8 cellular contexts compared by ENCODE assay signal in the genomic region with DNA sequence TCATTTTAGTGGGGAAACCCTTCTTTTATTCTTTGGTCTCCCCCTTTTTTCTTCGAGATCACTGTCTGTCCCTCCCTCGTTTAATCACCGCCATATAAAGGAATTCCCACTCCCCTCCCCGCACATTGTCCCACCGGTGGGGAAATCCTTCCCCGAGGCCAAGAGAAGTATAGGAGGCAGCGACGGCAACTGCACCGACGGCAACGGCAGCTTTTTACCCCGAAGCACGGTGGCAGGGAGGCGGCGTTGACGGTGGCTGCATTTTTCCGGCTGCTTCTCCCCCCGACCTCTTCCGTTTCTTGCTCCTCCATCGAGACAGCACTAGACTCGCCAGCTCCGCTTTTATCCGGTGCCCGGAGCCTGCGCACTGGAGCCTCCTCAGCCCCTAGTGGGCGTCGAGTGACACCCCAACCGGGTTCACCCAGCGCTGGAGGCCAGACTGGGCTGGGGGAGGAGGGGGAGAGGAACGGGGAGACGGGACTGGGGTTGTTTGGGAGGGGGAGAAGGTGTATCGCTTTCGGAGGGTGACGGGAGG. TPM values are rescaled to one million over a fixed set of nuclear protein-coding genes. Genes with fewer than 3 reads are reported as not detected.
DNase-seq lines count a peak whose midpoint lies in the region; FAIRE-seq and TF ChIP-seq lines count a peak whose summit lies in the region.

No MANE protein-coding gene starts in this region.

- H3K4me1 ChIP-seq in Caco-2 (peaks cover 38% of the 10 kb centered on the region), mononuclear cell (ENCODE audit: insufficient read depth, low read length) (peaks cover 39% of the 10 kb centered on the region)

- H3K4me1 Mint-ChIP-seq in Caco-2 (ENCODE audit: low read depth, unreplicated experiment), result peaks cover 21% of the 10 kb centered on the region

- peak overlapping the region; percentile 100 for H3K27ac Mint-ChIP-seq in Caco-2 (ENCODE audit: unreplicated experiment)

- peak overlapping the region; percentile 88 for H3K4me3 Mint-ChIP-seq in Caco-2 (ENCODE audit: unreplicated experiment)

- DNase-seq in Caco-2 (peak; percentile 96), GM20000 (ENCODE audit: low spot score) (peak; percentile 87), HTR-8/SVneo (ENCODE audit: insufficient read length, low spot score) (peak; percentile 77), NOMO-1 treated with dmso at 0.1 percent for 144 hours (lab: John Stamatoyannopoulos, UW; ENCODE audit: unreplicated experiment) (peak; percentile 19), activated T-cell treated with anti-CD3 and anti-CD28 coated beads for 1 hour (ENCODE audit: low read depth) (peak; percentile 95), epidermal melanocyte (ENCODE audit: insufficient read length, low spot score) (peak; percentile 88)
- peak; percentile 83 to 86 for DNase-seq in stimulated activated CD8-positive, alpha-beta memory T cell treated with anti-CD3 and anti-CD28 coated beads, Interleukin-2, amount 100 ng/mL, for 48 hours (ENCODE audit: low read depth in 2 of 2)

- no TSS peak for BruUV-seq in Caco-2 (replicated peaks; lab: Mats Ljungman, UMichigan)

- FAIRE-seq in HTR-8/SVneo (lab: Jason Lieb, UNC), result no peak

- POLR2A ChIA-PET in Caco-2 (lab: Charles Lee), result interaction anchor here (0.5 to 2.2 kb wide), 13 partner anchors 10 to 1272 kb away, joined by 3 to 14 read pairs (median 3); partner anchors contain the start of genes NAMPT and RINT1

- CTCF ChIA-PET in Caco-2 (lab: Charles Lee), result interaction anchor here (0.5 to 2.2 kb wide), 4 partner anchors 20 to 128 kb away, joined by 3 to 15 read pairs (median 4); no protein-coding TSS in a partner anchor

- peak overlapping the region; percentile 100 for H3K4me3 ChIP-seq in Caco-2 (ENCODE audit: low read depth, low read length)
- peak overlapping the region; percentile 99 for H3K4me3 ChIP-seq in mononuclear cell (ENCODE audit: low read length)

- H3K9me3 ChIP-seq in Caco-2, result no peaks in the 10 kb centered on the region
- H3K9me3 ChIP-seq in mononuclear cell (ENCODE audit: low read depth, low read length), result no peaks in the 10 kb centered on the region

- H3K36me3 ChIP-seq in Caco-2 (ENCODE audit: control insufficient read depth, insufficient read depth, low read length), result no peaks in the 10 kb centered on the region

- TF ChIP-seq CTCF in Caco-2 (IDR thresholded peaks at IDR 0.05; ENCODE audit: insufficient read depth in 1 of 2, low read depth in 1 of 2, low read length in 1 of 2, severe bottlenecking in 1 of 2, unreplicated experiment in 1 of 2) (peak; percentile 64 to 67), GM20000 (IDR thresholded peaks at IDR 0.05; ENCODE audit: extremely low read depth, missing control alignments) (no peak)

- H3K27me3 ChIP-seq in Caco-2 (replicated peaks; ENCODE audit: control insufficient read depth, insufficient read depth, low read length) (no peaks in the 10 kb centered on the region), mononuclear cell (ENCODE audit: insufficient read depth, low read length) (no peaks in the 10 kb centered on the region)

- intact Hi-C loops in Caco-2 (cut with micrococcal nuclease; ENCODE audit: unreplicated experiment), result loop anchor here (1.0 kb wide), 1 partner anchor 29 kb away; no protein-coding TSS in a partner anchor

- no peaks in the 10 kb centered on the region for H3K27me3 Mint-ChIP-seq in Caco-2 (ENCODE audit: insufficient read depth, unreplicated experiment)

- peaks cover 71% of the 10 kb centered on the region for H3K36me3 Mint-ChIP-seq in Caco-2 (ENCODE audit: insufficient read depth, unreplicated experiment)

- no peaks in the 10 kb centered on the region for H3K9me3 Mint-ChIP-seq in Caco-2 (ENCODE audit: unreplicated experiment)

RNA-seq across cellular contexts. Expression of gene KMT2E, which starts 0.7 kb away (rescaled TPM):
- total RNA-seq in Caco-2 (2022) (61.4 and 63.1 TPM in 2 replicates), mononuclear cell (497 TPM)

Comparison
In these comparisons a context has a peak if more than half of its experiments do, and no peak if none do; other contexts are left out.
1. Peak in every context shown above with its lines: DNase-seq and H3K4me3 ChIP-seq.
2. DNase-seq: peak in every context shown above with its lines; median percentile 96 in Caco-2; 95 in activated T-cell treated with anti-CD3 and anti-CD28 coated beads for 1 hour; 88 in epidermal melanocyte; 87 in GM20000; 84 in stimulated activated CD8-positive, alpha-beta memory T cell treated with anti-CD3 and anti-CD28 coated beads, Interleukin-2, amount 100 ng/mL, for 48 hours; 77 in HTR-8/SVneo; 19 in NOMO-1 treated with dmso at 0.1 percent for 144 hours.